19 cellular contexts compared by ENCODE assay signal in genomic region chrX:19198448-19198847, GRCh38.
"Had no signal": no experiment of that assay in that cellular context is flagged by ENCODE, and none has a peak within 500 bp of the region (broad histone marks: within the 10 kb centered on the region; RNA-seq: fewer than 3 reads in every experiment).

No MANE protein-coding gene starts in this region.

- H3K4me3 ChIP-seq: hepatocyte, lung, psoas muscle, skin epidermis had no signal

- H3K4me3 Mint-ChIP-seq: endodermal cell, nephron progenitor cell, type B pancreatic cell had no signal

- FAIRE-seq: endothelial cell of umbilical vein, urothelium cell line had no signal

- H3K4me1 ChIP-seq: foreskin keratinocyte, parathyroid adenoma, psoas muscle had no signal

- H3K9ac ChIP-seq: parathyroid adenoma had no signal

- H3K79me2 ChIP-seq: hepatocyte, parathyroid adenoma had no signal

- H3K27ac Mint-ChIP-seq: endodermal cell, nephron progenitor cell, type B pancreatic cell had no signal

- H3K36me3 Mint-ChIP-seq: type B pancreatic cell had no signal

- H3K27me3 ChIP-seq: foreskin keratinocyte, hepatocyte had no signal

- DNase-seq: endodermal cell; erythroblast; foreskin keratinocyte; head of caudate nucleus; left colon; left ventricle myocardium superior; mesenchymal stem cell; midbrain; nephron progenitor cell; psoas muscle; stimulated activated naive CD4-positive, alpha-beta T cell treated with Interleukin-2 at 50 U/mL for 16 hours had no signal

- ATAC-seq: foreskin keratinocyte, left colon, left ventricle myocardium superior, psoas muscle, sciatic nerve had no signal

- H2AFZ ChIP-seq: hepatocyte, parathyroid adenoma had no signal

- H3K27ac ChIP-seq: foreskin keratinocyte, hepatocyte, parathyroid adenoma, psoas muscle, skin epidermis had no signal

- H3K4me2 ChIP-seq: hepatocyte had no signal

- H3K9me3 ChIP-seq: psoas muscle had no signal

- H3K9me3 Mint-ChIP-seq: type B pancreatic cell had no signal
